Comparison of ENCODE assay signal across 27 cellular contexts in the genomic region with DNA sequence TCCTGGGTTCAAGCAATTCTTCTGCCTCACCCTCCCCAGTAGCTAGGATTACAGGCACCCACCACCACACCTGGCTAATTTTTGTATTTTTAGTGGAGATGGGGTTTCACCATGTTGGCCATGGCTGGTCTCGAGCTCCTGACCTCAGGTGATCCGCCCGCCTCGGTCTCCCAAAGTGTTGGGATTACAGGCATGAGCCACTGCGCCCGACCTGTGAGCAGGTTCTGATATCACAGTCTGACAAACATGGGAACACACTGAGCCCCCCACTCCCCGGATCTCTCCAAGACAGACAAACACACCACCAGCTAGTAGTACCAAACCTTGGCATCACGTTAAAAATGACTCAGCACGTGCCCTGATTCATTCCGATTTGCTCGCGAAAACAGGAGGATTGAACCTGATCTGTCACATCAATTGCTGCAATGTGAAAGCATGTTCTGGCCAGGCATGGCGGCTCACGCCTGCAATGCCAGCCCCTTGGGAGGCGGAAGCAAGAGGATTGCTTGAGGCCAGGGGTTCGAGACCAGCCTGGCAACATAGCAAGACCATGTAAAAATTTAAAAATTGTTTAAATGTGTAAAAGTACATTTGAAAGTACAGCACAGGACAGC.
A peak's percentile ranks its signal among the peaks of the same experiment; 100 is the strongest.
DNase-seq lines count a peak whose midpoint lies in the region; ATAC-seq and TF ChIP-seq lines count a peak whose summit lies in the region.
"Had no signal": no experiment of that assay in that cellular context is flagged by ENCODE, and none has a peak within 500 bp of the region (broad histone marks: within the 10 kb centered on the region; RNA-seq: fewer than 3 reads in every experiment).

No MANE protein-coding gene starts in this region.

- H3K4me1 ChIP-seq in right atrium auricular region (peaks cover 0 to 8% of the 10 kb centered on the region in 2 donors), A673 (ENCODE audit: insufficient read depth, low read length, poor library complexity, severe bottlenecking) (peaks cover 2% of the 10 kb centered on the region)
- H3K4me1 ChIP-seq: breast epithelium had no signal

- peak; percentile 27 for DNase-seq in cardiac septum (ENCODE audit: low spot score)
- no peak for DNase-seq in right atrium auricular region (ENCODE audit: low spot score)
- DNase-seq in glutamatergic neuron = no peak
- no peak for DNase-seq in A673 (ENCODE audit: low spot score)
- DNase-seq in NCI-H69 (lab: John Stamatoyannopoulos, UW) = no peak
- no peak for DNase-seq in stimulated activated CD4-positive, alpha-beta T cell treated with anti-CD3 and anti-CD28 coated beads, Interleukin-4, amount 100 ng/mL, for 4 hours
- DNase-seq in brain microvascular endothelial cell = no peak
- DNase-seq: activated effector memory CD4-positive, alpha-beta T cell treated with anti-CD3 and anti-CD28 coated beads, Interleukin-2, amount 50 U/mL, for 16 hours; activated T-cell treated with anti-CD3 and anti-CD28 coated beads, Interleukin-2, amount 50 U/mL, for 1 hour; CD8-positive, alpha-beta memory T cell; DMS 273 treated with DMSO at 0.1 percent for 48 hours; effector CD4-positive, alpha-beta T cell; immature natural killer cell; mammary epithelial cell; NCI-H1417; NCI-H2029; stimulated activated CD4-positive, alpha-beta T cell treated with anti-CD3 and anti-CD28 coated beads, Interleukin-4, amount 100 ng/mL, for 24 hours; T1000 had no signal

- H3K27ac ChIP-seq in right atrium auricular region = peak overlapping the region in 1 of 2 donors; percentile 36
- no peak overlapping the region for H3K27ac ChIP-seq in A673 (ENCODE audit: low read depth, low read length, poor library complexity, severe bottlenecking)
- no peak overlapping the region for H3K27ac ChIP-seq in brain microvascular endothelial cell
- H3K27ac ChIP-seq: epithelial cell of prostate, HL-60, Peyer's patch, VCaP had no signal

- peaks cover 87% of the 10 kb centered on the region for H3K36me3 ChIP-seq in right atrium auricular region
- H3K36me3 ChIP-seq in A673 (ENCODE audit: insufficient read depth, low read length, poor library complexity, severe bottlenecking) = peaks cover 78% of the 10 kb centered on the region
- H3K36me3 ChIP-seq in brain microvascular endothelial cell (replicated peaks) = peaks cover 76% of the 10 kb centered on the region

- ATAC-seq in activated T-helper 17 cell treated with anti-CD3 and anti-CD28 coated beads, Interleukin-2, amount 50 U/mL, for 72 hours (replicated peaks) = no peak
- ATAC-seq: natural killer cell treated with Interleukin-12 subunit alpha and Interleukin-12 subunit beta and Interleukin-15 and Interleukin-18, amount 100 ng/mL, for 72 hours had no signal

- in situ Hi-C loops in brain microvascular endothelial cell (cut with HindIII; ENCODE audit: low pct_ligation_motif_present, low sequenced_read_pairs) = no loop called here

- TF ChIP-seq CTCF in right atrium auricular region (IDR thresholded peaks at IDR 0.05) = no peak
- no peak for TF ChIP-seq CTCF in glutamatergic neuron (IDR thresholded peaks at IDR 0.05; ENCODE audit: partially characterized antibody, unreplicated experiment)
- TF ChIP-seq CTCF in A673 (conservative IDR thresholded peaks at IDR 0.05; ENCODE audit: low read depth, low read length) = no peak
- no peak for TF ChIP-seq CTCF in brain microvascular endothelial cell (IDR thresholded peaks at IDR 0.05; ENCODE audit: low read depth, low read length, missing control alignments)

- no peaks in the 10 kb centered on the region for H3K27me3 Mint-ChIP-seq in activated T-helper 17 cell treated with anti-CD3 and anti-CD28 coated beads, Interleukin-2, amount 50 U/mL, for 72 hours
- peaks cover 5% of the 10 kb centered on the region for H3K27me3 Mint-ChIP-seq in glutamatergic neuron (ENCODE audit: unreplicated experiment)
- H3K27me3 Mint-ChIP-seq: B cell; natural killer cell treated with Interleukin-12 subunit alpha and Interleukin-12 subunit beta and Interleukin-15 and Interleukin-18, amount 100 ng/mL, for 72 hours had no signal

- no peak overlapping the region for H3K4me3 Mint-ChIP-seq in activated T-helper 17 cell treated with anti-CD3 and anti-CD28 coated beads, Interleukin-2, amount 50 U/mL, for 72 hours
- no peak overlapping the region for H3K4me3 Mint-ChIP-seq in glutamatergic neuron (ENCODE audit: unreplicated experiment)
- H3K4me3 Mint-ChIP-seq: B cell; CD8-positive, alpha-beta memory T cell; immature natural killer cell; natural killer cell treated with Interleukin-12 subunit alpha and Interleukin-12 subunit beta and Interleukin-15 and Interleukin-18, amount 100 ng/mL, for 72 hours had no signal

- peaks cover 8% of the 10 kb centered on the region for H3K4me1 Mint-ChIP-seq in activated T-helper 17 cell treated with anti-CD3 and anti-CD28 coated beads, Interleukin-2, amount 50 U/mL, for 72 hours
- peaks cover 4% of the 10 kb centered on the region for H3K4me1 Mint-ChIP-seq in glutamatergic neuron (ENCODE audit: low read depth, unreplicated experiment)
- H3K4me1 Mint-ChIP-seq: B cell; CD8-positive, alpha-beta memory T cell; immature natural killer cell had no signal

- no peaks in the 10 kb centered on the region for H3K9me3 ChIP-seq in right atrium auricular region
- no peaks in the 10 kb centered on the region for H3K9me3 ChIP-seq in A673 (ENCODE audit: low read depth, low read length, poor library complexity, severe bottlenecking)
- H3K9me3 ChIP-seq: adrenal gland, breast epithelium, Peyer's patch had no signal

- POLR2A ChIA-PET in A673 (lab: Charles Lee; ENCODE audit: low non-redundant PET) = no interaction called here

- CTCF ChIA-PET in A673 (lab: Charles Lee) = no interaction called here

- peaks cover 98% of the 10 kb centered on the region for H3K36me3 Mint-ChIP-seq in activated T-helper 17 cell treated with anti-CD3 and anti-CD28 coated beads, Interleukin-2, amount 50 U/mL, for 72 hours (ENCODE audit: low read depth)
- H3K36me3 Mint-ChIP-seq in glutamatergic neuron (ENCODE audit: unreplicated experiment) = peaks cover 11% of the 10 kb centered on the region

- no peaks in the 10 kb centered on the region for H3K9me3 Mint-ChIP-seq in activated T-helper 17 cell treated with anti-CD3 and anti-CD28 coated beads, Interleukin-2, amount 50 U/mL, for 72 hours
- H3K9me3 Mint-ChIP-seq in glutamatergic neuron (ENCODE audit: unreplicated experiment) = peaks cover 7% of the 10 kb centered on the region
- H3K9me3 Mint-ChIP-seq: CD8-positive, alpha-beta memory T cell; immature natural killer cell; natural killer cell treated with Interleukin-12 subunit alpha and Interleukin-12 subunit beta and Interleukin-15 and Interleukin-18, amount 100 ng/mL, for 72 hours had no signal

- intact Hi-C loops in cardiac septum (cut with DNase I) = no loop called here
- intact Hi-C loops in A673 (cut with micrococcal nuclease; ENCODE audit: unreplicated experiment) = no loop called here

- no TSS peak for BruUV-seq in A673 (replicated peaks; lab: Mats Ljungman, UMichigan)

- peak overlapping the region; percentile 55 for H3K27ac Mint-ChIP-seq in activated T-helper 17 cell treated with anti-CD3 and anti-CD28 coated beads, Interleukin-2, amount 50 U/mL, for 72 hours
- H3K27ac Mint-ChIP-seq in glutamatergic neuron (ENCODE audit: unreplicated experiment) = peak overlapping the region; percentile 60
- H3K27ac Mint-ChIP-seq: B cell; immature natural killer cell; natural killer cell treated with Interleukin-12 subunit alpha and Interleukin-12 subunit beta and Interleukin-15 and Interleukin-18, amount 100 ng/mL, for 72 hours had no signal

- H3K4me3 ChIP-seq in right atrium auricular region (no peak overlapping the region), A673 (ENCODE audit: low read depth, low read length, poor library complexity, severe bottlenecking) (no peak overlapping the region), brain microvascular endothelial cell (ENCODE audit: low read depth, low read length) (no peak overlapping the region)
- H3K4me3 ChIP-seq: adrenal gland, breast epithelium, Peyer's patch had no signal

- no peaks in the 10 kb centered on the region for H3K27me3 ChIP-seq in right atrium auricular region
- no peaks in the 10 kb centered on the region for H3K27me3 ChIP-seq in A673 (replicated peaks; ENCODE audit: insufficient read depth, low read depth, low read length, poor library complexity)
- no peaks in the 10 kb centered on the region for H3K27me3 ChIP-seq in brain microvascular endothelial cell (replicated peaks)
- H3K27me3 ChIP-seq: adrenal gland, breast epithelium, Peyer's patch had no signal
